In the genomic region with DNA sequence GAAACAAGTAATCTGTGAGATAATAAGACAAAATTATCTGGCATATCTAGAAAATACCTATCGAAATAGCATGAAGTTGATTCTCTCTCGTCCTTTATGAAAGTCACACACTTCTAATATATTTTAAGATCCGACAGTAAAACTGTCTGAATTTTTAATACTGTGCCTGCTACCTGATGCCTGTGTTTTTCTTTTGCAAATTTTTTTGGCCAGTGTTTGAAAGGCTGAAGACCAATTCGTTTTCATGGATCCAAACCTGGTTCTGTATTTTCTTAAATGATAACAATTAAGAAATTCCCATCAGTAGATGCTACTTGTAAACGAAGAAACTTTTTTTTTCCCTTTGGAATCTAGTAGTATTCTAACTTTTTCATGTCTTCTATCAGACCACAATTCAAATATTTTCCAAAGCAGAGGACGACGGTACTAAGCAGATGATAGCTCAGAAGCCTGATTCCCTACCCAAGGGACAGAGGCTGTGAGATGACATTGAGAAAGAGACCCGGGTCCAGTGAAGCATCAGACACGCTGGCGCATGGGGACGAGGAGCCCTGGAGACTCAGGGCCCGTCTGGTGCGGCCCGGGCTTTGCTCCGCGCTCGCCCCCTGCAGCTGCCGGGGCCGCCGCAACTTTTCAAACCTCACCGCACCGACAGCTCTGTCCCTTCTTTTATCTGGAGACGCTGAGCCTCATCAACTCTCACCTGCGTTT, we compare ENCODE assay signal across 2 cellular contexts.
A peak's percentile ranks its signal among the peaks of the same experiment; 100 is the strongest.
TF ChIP-seq lines count a peak whose summit lies in the region.

No MANE protein-coding gene starts in this region.

TF ChIP-seq in IMR-90, 13 proteins besides CTCF, POLR2A, EP300 and RAD21:
- TF ChIP-seq, protein P1, sequence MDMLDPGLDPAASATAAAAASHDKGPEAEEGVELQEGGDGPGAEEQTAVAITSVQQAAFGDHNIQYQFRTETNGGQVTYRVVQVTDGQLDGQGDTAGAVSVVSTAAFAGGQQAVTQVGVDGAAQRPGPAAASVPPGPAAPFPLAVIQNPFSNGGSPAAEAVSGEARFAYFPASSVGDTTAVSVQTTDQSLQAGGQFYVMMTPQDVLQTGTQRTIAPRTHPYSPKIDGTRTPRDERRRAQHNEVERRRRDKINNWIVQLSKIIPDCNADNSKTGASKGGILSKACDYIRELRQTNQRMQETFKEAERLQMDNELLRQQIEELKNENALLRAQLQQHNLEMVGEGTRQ (IDR thresholded peaks at IDR 0.05; ENCODE audit: low read depth, low read length), result no peak
- TF ChIP-seq, protein P2, sequence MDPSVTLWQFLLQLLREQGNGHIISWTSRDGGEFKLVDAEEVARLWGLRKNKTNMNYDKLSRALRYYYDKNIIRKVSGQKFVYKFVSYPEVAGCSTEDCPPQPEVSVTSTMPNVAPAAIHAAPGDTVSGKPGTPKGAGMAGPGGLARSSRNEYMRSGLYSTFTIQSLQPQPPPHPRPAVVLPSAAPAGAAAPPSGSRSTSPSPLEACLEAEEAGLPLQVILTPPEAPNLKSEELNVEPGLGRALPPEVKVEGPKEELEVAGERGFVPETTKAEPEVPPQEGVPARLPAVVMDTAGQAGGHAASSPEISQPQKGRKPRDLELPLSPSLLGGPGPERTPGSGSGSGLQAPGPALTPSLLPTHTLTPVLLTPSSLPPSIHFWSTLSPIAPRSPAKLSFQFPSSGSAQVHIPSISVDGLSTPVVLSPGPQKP (IDR thresholded peaks at IDR 0.05; ENCODE audit: borderline replicate concordance, low read depth, low read length), result no peak
- TF ChIP-seq MAZ (IDR thresholded peaks at IDR 0.05; ENCODE audit: borderline replicate concordance, low read depth, low read length) (no peak), MXI1 (IDR thresholded peaks at IDR 0.05; ENCODE audit: borderline replicate concordance, low read depth, low read length) (no peak), FOS (IDR thresholded peaks at IDR 0.05; ENCODE audit: low read depth, low read length) (no peak)

TF ChIP-seq in endothelial cell of umbilical vein, 7 proteins besides CTCF, POLR2A, EP300 and RAD21:
- TF ChIP-seq, protein P3, sequence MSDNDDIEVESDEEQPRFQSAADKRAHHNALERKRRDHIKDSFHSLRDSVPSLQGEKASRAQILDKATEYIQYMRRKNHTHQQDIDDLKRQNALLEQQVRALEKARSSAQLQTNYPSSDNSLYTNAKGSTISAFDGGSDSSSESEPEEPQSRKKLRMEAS (IDR thresholded peaks at IDR 0.05; ENCODE audit: insufficient read depth, insufficient read length), result no peak
- TF ChIP-seq GATA2 (IDR thresholded peaks at IDR 0.05; ENCODE audit: insufficient read depth, insufficient read length, low read depth, low read length) (no peak), EZH2 (IDR thresholded peaks at IDR 0.05; ENCODE audit: borderline replicate concordance, low read depth, low read length, severe bottlenecking) (peak; percentile 37), MYC (IDR thresholded peaks at IDR 0.05; ENCODE audit: low read depth, low read length) (no peak), FOS (IDR thresholded peaks at IDR 0.05; ENCODE audit: borderline replicate concordance, insufficient read depth, low read length) (no peak), JUN (IDR thresholded peaks at IDR 0.05; ENCODE audit: borderline replicate concordance, insufficient read depth, insufficient read length, low read depth) (no peak), POLR2AphosphoS5 (IDR thresholded peaks at IDR 0.05; ENCODE audit: insufficient read depth, low read depth, low read length) (no peak)
